ENCODE assay signal across 10 cellular contexts in the genomic region with DNA sequence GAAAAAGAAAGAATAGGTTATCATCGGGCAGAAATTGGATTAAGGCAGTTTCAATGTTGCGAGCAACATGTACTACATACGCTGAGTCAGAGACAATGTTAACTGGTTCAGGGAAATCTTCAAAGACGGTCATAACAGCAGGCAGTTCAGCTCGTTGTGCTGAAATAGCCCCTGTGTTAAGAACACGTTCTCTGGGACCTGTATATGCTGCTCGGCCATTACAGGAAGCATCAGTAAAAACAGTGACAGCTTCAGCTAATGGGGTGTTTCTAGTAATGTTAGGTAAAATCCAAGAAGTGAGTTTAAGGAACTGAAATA. TPM values are rescaled to one million over a fixed set of nuclear protein-coding genes. Genes with fewer than 3 reads are reported as not detected.
DNase-seq lines count a peak whose midpoint lies in the region; ATAC-seq, FAIRE-seq and TF ChIP-seq lines count a peak whose summit lies in the region.
"Not testable (repeated sequence)": the region's sequence is repeated elsewhere in the genome, so short reads cannot be mapped to it uniquely, and the experiment has no call there.
"Had no signal": no experiment of that assay in that cellular context is flagged by ENCODE, and none has a peak within 500 bp of the region (broad histone marks: within the 10 kb centered on the region; RNA-seq: fewer than 3 reads in every experiment).

No MANE protein-coding gene starts in this region.

- TF ChIP-seq RAD21 in GM12878 (IDR thresholded peaks at IDR 0.05; ENCODE audit: insufficient read depth, low read depth, low read length) = not testable (repeated sequence)

- not testable (repeated sequence) for H3K36me3 ChIP-seq in GM12878 (ENCODE audit: control insufficient read depth in 2 of 2, insufficient read depth in 2 of 2, low read length in 1 of 2); osteoblast (ENCODE audit: insufficient read depth, low read length)

- ATAC-seq in GM12878 = peak; percentile 48

- not testable (repeated sequence) for H3K79me2 ChIP-seq in GM12878 (ENCODE audit: control insufficient read depth, insufficient read depth, low read length); osteoblast (ENCODE audit: insufficient read depth, low read length)

- H3K4me2 ChIP-seq in GM12878 (ENCODE audit: control insufficient read depth, insufficient read depth) (peak overlapping the region; percentile 26; the same call in 1 of the 2 replicates), osteoblast (ENCODE audit: insufficient read depth, low read length) (peak overlapping the region; percentile 72)

- H3K27ac Mint-ChIP-seq in HFFc6 = not testable (repeated sequence)

- H3K27ac ChIP-seq in GM12878 (ENCODE audit: control insufficient read depth, insufficient read depth); osteoblast (ENCODE audit: low read depth, low read length): not testable (repeated sequence)

- not testable (repeated sequence) for TF ChIP-seq POLR2A in GM12878 (IDR thresholded peaks at IDR 0.05; ENCODE audit: low read depth, low read length)

- peak overlapping the region; percentile 4; the same call in 1 of the 2 replicates for H3K9ac ChIP-seq in GM12878 (ENCODE audit: control insufficient read depth, insufficient read depth, low read length)

- BruUV-seq in GM12878 (replicated peaks; lab: Mats Ljungman, UMichigan) = not testable (repeated sequence)

- H3K4me3 ChIP-seq in GM12878 (0 out of 2 replicates have a peak overlapping the region, but pooled peaks have one; percentile 12), fibroblast of pulmonary artery (replicated peaks; ENCODE audit: low read depth, low read length) (peak overlapping the region; percentile 6), osteoblast (ENCODE audit: insufficient read depth, low read length) (peak overlapping the region; percentile 45)

- peaks cover 15% of the 10 kb centered on the region for H3K27me3 Mint-ChIP-seq in HFFc6 (ENCODE audit: insufficient read depth)

- H3K36me3 Mint-ChIP-seq in HFFc6 (ENCODE audit: low read depth) = not testable (repeated sequence)

- TF ChIP-seq EP300 in GM12878 (IDR thresholded peaks at IDR 0.05; ENCODE audit: borderline replicate concordance in 1 of 2, control insufficient read depth in 1 of 2, low read depth in 2 of 2, low read length in 2 of 2) = not testable (repeated sequence)

- not testable (repeated sequence) for DNase-seq in HFFc6; GM12878 (ENCODE audit: low read depth, low spot score); osteoblast (ENCODE audit: insufficient read length, low spot score, missing footprints)
- DNase-seq in OCI-M1 (lab: John Stamatoyannopoulos, UW) (peak; percentile 57), fibroblast of pulmonary artery (ENCODE audit: low read depth) (peak; percentile 29)

- H3K9me3 ChIP-seq in GM12878 (replicated peaks; ENCODE audit: control insufficient read depth, insufficient read depth, low read length); osteoblast (ENCODE audit: low read depth, low read length): not testable (repeated sequence)

- peaks cover 19% of the 10 kb centered on the region for H3K9me3 Mint-ChIP-seq in HFFc6

- CTCF ChIA-PET in GM12878 (lab: Yijun Ruan, JAX) = interaction anchor here (0.8 to 1.6 kb wide), 4 partner anchors 11 to 185 kb away, joined by 3 to 4 read pairs (median 3); no protein-coding TSS in a partner anchor

- WGBS in GM12878 (ENCODE audit: insufficient coverage, insufficient replicate concordance, low lambda C conversion rate, missing lambda C conversion rate) = 23% methylated on average over 7 of the region's 7 CpGs

- H4K20me1 ChIP-seq in GM12878 (ENCODE audit: control insufficient read depth, insufficient read depth); osteoblast (ENCODE audit: insufficient read depth, low read length): not testable (repeated sequence)

- peak overlapping the region; percentile 52 for H2AFZ ChIP-seq in GM12878 (ENCODE audit: control insufficient read depth, low read depth, low read length)
- not testable (repeated sequence) for H2AFZ ChIP-seq in osteoblast (ENCODE audit: low read length)

- peaks cover 13% of the 10 kb centered on the region for H3K4me1 Mint-ChIP-seq in HFFc6 (ENCODE audit: low read depth)

- RAD21 ChIA-PET in GM12878 (lab: Charles Lee; ENCODE audit: unreplicated experiment) = interaction anchor here (0.7 to 1.2 kb wide), 3 partner anchors 8 to 131 kb away, joined by 3 to 5 read pairs (median 4); a partner anchor contains a TSS

- H3K4me3 Mint-ChIP-seq in HFFc6 = peak overlapping the region; percentile 29; the same call in 1 of the 2 replicates

- POLR2A ChIA-PET in GM12878 (lab: Charles Lee) = interaction anchor here (1.1 kb wide), 1 partner anchor 11 kb away, joined by 4 read pairs; no protein-coding TSS in a partner anchor

- FAIRE-seq in GM12878 (lab: Jason Lieb, UNC) = not testable (repeated sequence)

- not testable (repeated sequence) for TF ChIP-seq CTCF in HFFc6 (IDR thresholded peaks at IDR 0.05); GM12878 (IDR thresholded peaks at IDR 0.05 in 2 of 3, conservative IDR thresholded peaks at IDR 0.05 in 1 of 3; ENCODE audit: control insufficient read depth in 2 of 3, extremely low read depth in 1 of 3, insufficient read depth in 1 of 3, low read depth in 3 of 3, low read length in 3 of 3); fibroblast of pulmonary artery (IDR thresholded peaks at IDR 0.05; ENCODE audit: low read length, missing control alignments); osteoblast (IDR thresholded peaks at IDR 0.05; ENCODE audit: extremely low read depth, low read depth, low read length)

- not testable (repeated sequence) for H3K27me3 ChIP-seq in GM12878 (replicated peaks in 1 of 2; ENCODE audit: control insufficient read depth in 2 of 2, insufficient read depth in 2 of 2, low read length in 1 of 2); osteoblast (ENCODE audit: insufficient read depth, low read length)

- SMC1A ChIA-PET in GM12878 (lab: Charles Lee; ENCODE audit: uncharacterized antibody, unreplicated experiment) = interaction anchor here (1.1 to 1.7 kb wide), 4 partner anchors 10 to 186 kb away, joined by 3 to 6 read pairs (median 3); no protein-coding TSS in a partner anchor

- in situ Hi-C loops in GM12878 (cut with MboI) = not testable (repeated sequence)

- peaks cover 12% of the 10 kb centered on the region for H3K4me1 ChIP-seq in GM12878 (ENCODE audit: control insufficient read depth, insufficient read depth, low read length)
- not testable (repeated sequence) for H3K4me1 ChIP-seq in osteoblast (ENCODE audit: insufficient read depth, low read length)

- intact Hi-C loops in GM12878 (cut with micrococcal nuclease; ENCODE audit: unreplicated experiment) = not testable (repeated sequence)

RNA-seq across cellular contexts. Expression of a gene that starts 8.3 kb away (rescaled TPM):
- total RNA-seq in HFFc6 (2021; fragmentation: NEBNext Ultra II Directional; extraction: Animal tissue kit (Norgen Biotek cat#: 25700)) = 10 to 100 TPM; 39.1 to 51.0 (median 45.2) TPM
- total RNA-seq in GM12878 (2013; cell fraction: nucleolus; rRNA removed) = 13.3 and 18.5 TPM in 2 replicates
- 20.9 and 22.9 TPM in 2 replicates for total RNA-seq in GM12878 (2014; rRNA removed)
- 13.7 and 15.3 TPM in 2 replicates for total RNA-seq in GM12878 (2014; rRNA removed; fragmentation: Illumina TruSeq; extraction: Trizol)
- total RNA-seq in GM12878 (2021) = 31.0 and 34.6 TPM in 2 replicates
- polyA plus RNA-seq in GM12878 (2011; ENCODE audit: low read depth) = 8.3 TPM
- 24.0 and 25.4 TPM in 2 replicates for polyA plus RNA-seq in GM12878 (2011; rRNA removed)
- polyA plus RNA-seq in GM12878 (2011; cell fraction: cytosol; rRNA removed) = 13.1 and 14.6 TPM in 2 replicates
- polyA plus RNA-seq in GM12878 (2011; cell fraction: nucleus; rRNA removed) = 17.9 and 29.4 TPM in 2 replicates
- 23.2 and 23.5 TPM in 2 replicates for polyA plus RNA-seq in GM12878 (2012)
- polyA plus RNA-seq in GM12878 (2014; fragmentation: Illumina TruSeq; extraction: Trizol) = 20.4 and 26.1 TPM in 2 replicates
- polyA plus RNA-seq in GM12878 (2014; fragmentation: Nextera tagmentation; extraction: Ambion mirVana) = 1 to 10 TPM; 2.5 to 4.5 TPM
- 21.1 and 24.4 TPM in 2 replicates for polyA plus RNA-seq in GM12878 (2014; rRNA removed)
- 10 to 100 TPM; 14.1 to 15.3 TPM for polyA plus RNA-seq in GM12878 (2016; fragmentation: Nextera tagmentation; extraction: Ambion mirVana)
- polyA minus RNA-seq in GM12878 (2011; rRNA and poly(A)+ RNA removed) = 6.3 and 8.1 TPM in 2 replicates
- 6.0 and 6.8 TPM in 2 replicates for polyA minus RNA-seq in GM12878 (2011; cell fraction: cytosol; rRNA and poly(A)+ RNA removed)
- 4.2 and 8.9 TPM in 2 replicates for polyA minus RNA-seq in GM12878 (2011; cell fraction: nucleus; rRNA and poly(A)+ RNA removed)
- total RNA-seq in osteoblast = 24.5 and 30.0 TPM in 2 replicates

RNA-seq across cellular contexts. Expression of a gene that starts 32.0 kb away (rescaled TPM):
- 1 to 10 TPM in 4 of 6 experiments, under 1 TPM in 2; 0.38 to 3.4 (median 1.6) TPM for total RNA-seq in HFFc6 (2021; fragmentation: NEBNext Ultra II Directional; extraction: Animal tissue kit (Norgen Biotek cat#: 25700))
- 3.9 TPM in 1 of 2 replicates, not detected in the other for total RNA-seq in GM12878 (2013; cell fraction: nucleolus; rRNA removed)
- total RNA-seq in GM12878 (2014; rRNA removed) = 0.71 TPM in 1 of 2 replicates, not detected in the other
- not detected in 2 replicates for total RNA-seq in GM12878 (2014; rRNA removed; fragmentation: Illumina TruSeq; extraction: Trizol)
- total RNA-seq in GM12878 (2021) = 0.53 TPM in 1 of 2 replicates, not detected in the other
- not detected for polyA plus RNA-seq in GM12878 (2011; ENCODE audit: low read depth)
- 0.30 TPM in 1 of 2 replicates, not detected in the other for polyA plus RNA-seq in GM12878 (2011; rRNA removed)
- polyA plus RNA-seq in GM12878 (2011; cell fraction: cytosol; rRNA removed) = 0.54 and 0.92 TPM in 2 replicates
- polyA plus RNA-seq in GM12878 (2011; cell fraction: nucleus; rRNA removed) = 0.36 and 0.94 TPM in 2 replicates
- 0.97 and 1.8 TPM in 2 replicates for polyA plus RNA-seq in GM12878 (2012)
- polyA plus RNA-seq in GM12878 (2014; fragmentation: Illumina TruSeq; extraction: Trizol) = not detected in 2 replicates
- polyA plus RNA-seq in GM12878 (2014; fragmentation: Nextera tagmentation; extraction: Ambion mirVana) = not detected
- polyA plus RNA-seq in GM12878 (2014; rRNA removed) = 0.37 and 1.1 TPM in 2 replicates
- polyA plus RNA-seq in GM12878 (2016; fragmentation: Nextera tagmentation; extraction: Ambion mirVana) = not detected
- not detected in 2 replicates for polyA minus RNA-seq in GM12878 (2011; rRNA and poly(A)+ RNA removed)
- not detected in 2 replicates for polyA minus RNA-seq in GM12878 (2011; cell fraction: cytosol; rRNA and poly(A)+ RNA removed)
- 0.97 and 1.1 TPM in 2 replicates for polyA minus RNA-seq in GM12878 (2011; cell fraction: nucleus; rRNA and poly(A)+ RNA removed)
- total RNA-seq in osteoblast = not detected in 2 replicates
- total RNA-seq: H4, MCF 10A had no signal

RNA-seq across cellular contexts. Expression of a gene that starts 52.3 kb away (rescaled TPM):
- not detected for total RNA-seq in HFFc6 (2021; fragmentation: NEBNext Ultra II Directional; extraction: Animal tissue kit (Norgen Biotek cat#: 25700))
- total RNA-seq in GM12878 (2013; cell fraction: nucleolus; rRNA removed) = not detected in 2 replicates
- total RNA-seq in GM12878 (2014; rRNA removed) (not detected in 2 replicates), GM12878 (2014; rRNA removed; fragmentation: Illumina TruSeq; extraction: Trizol) (not detected in 2 replicates), GM12878 (2021) (not detected in 2 replicates), osteoblast (not detected in 2 replicates)
- polyA plus RNA-seq in GM12878 (2011; ENCODE audit: low read depth) = not detected
- polyA plus RNA-seq in GM12878 (2011; rRNA removed) (not detected in 2 replicates), GM12878 (2014; fragmentation: Illumina TruSeq; extraction: Trizol) (not detected in 2 replicates), GM12878 (2014; fragmentation: Nextera tagmentation; extraction: Ambion mirVana) (under 1 TPM in 1 of 2 experiments, not detected in 1; 0.05 TPM), GM12878 (2014; rRNA removed) (not detected in 2 replicates), GM12878 (2016; fragmentation: Nextera tagmentation; extraction: Ambion mirVana) (not detected)
- polyA plus RNA-seq in GM12878 (2011; cell fraction: cytosol; rRNA removed) = not detected in 2 replicates
- polyA plus RNA-seq in GM12878 (2011; cell fraction: nucleus; rRNA removed) = not detected in 2 replicates
- not detected in 2 replicates for polyA plus RNA-seq in GM12878 (2012)
- polyA minus RNA-seq in GM12878 (2011; rRNA and poly(A)+ RNA removed) = not detected in 2 replicates
- polyA minus RNA-seq in GM12878 (2011; cell fraction: cytosol; rRNA and poly(A)+ RNA removed) = not detected in 2 replicates
- not detected in 2 replicates for polyA minus RNA-seq in GM12878 (2011; cell fraction: nucleus; rRNA and poly(A)+ RNA removed)
- total RNA-seq: H4, IMR-90, MCF 10A, PC-3 had no signal
- polyA plus RNA-seq: A549, IMR-90 had no signal

RNA-seq across cellular contexts. Expression of a gene that starts 52.4 kb away (rescaled TPM):
- total RNA-seq in HFFc6 (2021; fragmentation: NEBNext Ultra II Directional; extraction: Animal tissue kit (Norgen Biotek cat#: 25700)) = 10 to 100 TPM; 43.2 to 63.4 (median 52.9) TPM
- total RNA-seq in GM12878 (2013; cell fraction: nucleolus; rRNA removed) = 81.2 and 92.0 TPM in 2 replicates
- 14.9 and 19.1 TPM in 2 replicates for total RNA-seq in GM12878 (2014; rRNA removed)
- 8.6 and 10.5 TPM in 2 replicates for total RNA-seq in GM12878 (2014; rRNA removed; fragmentation: Illumina TruSeq; extraction: Trizol)
- total RNA-seq in GM12878 (2021) = 34.8 and 35.5 TPM in 2 replicates
- polyA plus RNA-seq in GM12878 (2011; ENCODE audit: low read depth) = 5.6 TPM
- 28.8 and 35.7 TPM in 2 replicates for polyA plus RNA-seq in GM12878 (2011; rRNA removed)
- polyA plus RNA-seq in GM12878 (2011; cell fraction: cytosol; rRNA removed) = 21.2 and 24.4 TPM in 2 replicates
- polyA plus RNA-seq in GM12878 (2011; cell fraction: nucleus; rRNA removed) = 62.8 and 65.9 TPM in 2 replicates
- polyA plus RNA-seq in GM12878 (2012) = 15.9 and 16.8 TPM in 2 replicates
- polyA plus RNA-seq in GM12878 (2014; fragmentation: Illumina TruSeq; extraction: Trizol) = 19.6 and 27.1 TPM in 2 replicates
- 10 to 100 TPM in 1 of 2 experiments, 1 to 10 TPM in 1; 7.2 to 11.3 TPM for polyA plus RNA-seq in GM12878 (2014; fragmentation: Nextera tagmentation; extraction: Ambion mirVana)
- polyA plus RNA-seq in GM12878 (2014; rRNA removed) = 15.8 and 23.5 TPM in 2 replicates
- polyA plus RNA-seq in GM12878 (2016; fragmentation: Nextera tagmentation; extraction: Ambion mirVana) = 10 to 100 TPM; 31.9 to 33.0 TPM
- 35.9 and 40.9 TPM in 2 replicates for polyA minus RNA-seq in GM12878 (2011; rRNA and poly(A)+ RNA removed)
- 14.2 and 25.8 TPM in 2 replicates for polyA minus RNA-seq in GM12878 (2011; cell fraction: cytosol; rRNA and poly(A)+ RNA removed)
- polyA minus RNA-seq in GM12878 (2011; cell fraction: nucleus; rRNA and poly(A)+ RNA removed) = 16.7 and 27.8 TPM in 2 replicates
- total RNA-seq in osteoblast = 21.5 and 21.7 TPM in 2 replicates

RNA-seq across cellular contexts. Expression of a gene that starts 52.7 kb away (rescaled TPM):
- 1 to 10 TPM; 4.5 to 5.8 (median 5.2) TPM for total RNA-seq in HFFc6 (2021; fragmentation: NEBNext Ultra II Directional; extraction: Animal tissue kit (Norgen Biotek cat#: 25700))
- 20.3 and 23.2 TPM in 2 replicates for total RNA-seq in GM12878 (2013; cell fraction: nucleolus; rRNA removed)
- 8.5 and 10.0 TPM in 2 replicates for total RNA-seq in GM12878 (2014; rRNA removed)
- 5.5 and 6.2 TPM in 2 replicates for total RNA-seq in GM12878 (2014; rRNA removed; fragmentation: Illumina TruSeq; extraction: Trizol)
- 7.7 and 8.3 TPM in 2 replicates for total RNA-seq in GM12878 (2021)
- 3.0 TPM for polyA plus RNA-seq in GM12878 (2011; ENCODE audit: low read depth)
- 8.8 and 10.7 TPM in 2 replicates for polyA plus RNA-seq in GM12878 (2011; rRNA removed)
- 8.2 and 9.4 TPM in 2 replicates for polyA plus RNA-seq in GM12878 (2011; cell fraction: cytosol; rRNA removed)
- 8.1 and 13.3 TPM in 2 replicates for polyA plus RNA-seq in GM12878 (2011; cell fraction: nucleus; rRNA removed)
- polyA plus RNA-seq in GM12878 (2012) = 4.1 and 6.2 TPM in 2 replicates
- 6.8 and 7.4 TPM in 2 replicates for polyA plus RNA-seq in GM12878 (2014; fragmentation: Illumina TruSeq; extraction: Trizol)
- 1 to 10 TPM; 2.7 to 3.7 TPM for polyA plus RNA-seq in GM12878 (2014; fragmentation: Nextera tagmentation; extraction: Ambion mirVana)
- 10.7 and 12.0 TPM in 2 replicates for polyA plus RNA-seq in GM12878 (2014; rRNA removed)
- polyA plus RNA-seq in GM12878 (2016; fragmentation: Nextera tagmentation; extraction: Ambion mirVana) = 1 to 10 TPM; 3.2 to 5.3 TPM
- 2.9 and 5.0 TPM in 2 replicates for polyA minus RNA-seq in GM12878 (2011; rRNA and poly(A)+ RNA removed)
- polyA minus RNA-seq in GM12878 (2011; cell fraction: cytosol; rRNA and poly(A)+ RNA removed) = 2.5 and 3.0 TPM in 2 replicates
- 3.9 and 4.4 TPM in 2 replicates for polyA minus RNA-seq in GM12878 (2011; cell fraction: nucleus; rRNA and poly(A)+ RNA removed)
- total RNA-seq in osteoblast = 5.1 and 8.3 TPM in 2 replicates
